In the genomic region with DNA sequence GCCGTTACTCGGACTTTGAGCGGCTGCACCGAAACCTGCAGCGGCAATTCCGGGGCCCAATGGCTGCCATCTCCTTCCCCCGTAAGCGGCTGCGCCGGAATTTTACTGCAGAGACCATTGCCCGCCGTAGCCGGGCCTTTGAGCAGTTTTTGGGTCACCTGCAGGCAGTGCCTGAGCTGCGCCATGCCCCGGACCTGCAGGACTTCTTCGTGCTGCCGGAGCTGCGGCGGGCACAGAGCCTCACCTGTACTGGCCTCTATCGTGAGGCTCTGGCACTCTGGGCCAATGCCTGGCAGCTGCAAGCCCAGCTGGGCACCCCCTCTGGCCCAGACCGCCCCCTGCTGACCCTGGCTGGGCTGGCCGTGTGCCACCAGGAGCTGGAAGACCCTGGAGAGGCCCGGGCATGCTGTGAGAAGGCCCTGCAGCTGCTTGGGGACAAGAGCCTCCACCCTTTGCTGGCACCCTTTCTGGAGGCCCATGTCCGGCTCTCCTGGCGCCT, we compare ENCODE assay signal across 16 cellular contexts. TPM values are rescaled to one million over a fixed set of nuclear protein-coding genes. Genes with fewer than 3 reads are reported as not detected.
DNase-seq lines count a peak whose midpoint lies in the region; ATAC-seq lines count a peak whose summit lies in the region.
"Had no signal": no experiment of that assay in that cellular context is flagged by ENCODE, and none has a peak within 500 bp of the region (broad histone marks: within the 10 kb centered on the region; RNA-seq: fewer than 3 reads in every experiment).

No MANE protein-coding gene starts in this region.

- H3K27me3 ChIP-seq in skeletal muscle tissue (ENCODE audit: control insufficient read depth in 3 of 3, insufficient read depth in 3 of 3, low read length in 3 of 3): no peaks in the 10 kb centered on the region
- H3K27me3 ChIP-seq: breast epithelium, heart right ventricle had no signal

- peaks cover 48 to 53% (median 49%) of the 10 kb centered on the region in 3 donors for H3K36me3 ChIP-seq in skeletal muscle tissue (ENCODE audit: control insufficient read depth in 3 of 3, insufficient read depth in 3 of 3, low read length in 3 of 3)

- no peak overlapping the region for H3K4me3 Mint-ChIP-seq in immature natural killer cell
- H3K4me3 Mint-ChIP-seq: activated naive CD8-positive, alpha-beta T cell had no signal

- no peak overlapping the region for H3K4me3 ChIP-seq in skeletal muscle tissue (ENCODE audit: low read length in 3 of 3)
- H3K4me3 ChIP-seq: breast epithelium, heart right ventricle had no signal

- no peak overlapping the region for H3K27ac Mint-ChIP-seq in immature natural killer cell
- H3K27ac Mint-ChIP-seq: activated naive CD8-positive, alpha-beta T cell had no signal

- H3K36me3 Mint-ChIP-seq in immature natural killer cell: peaks cover 3 to 20% (median 4%) of the 10 kb centered on the region in 3 donors
- H3K36me3 Mint-ChIP-seq: activated naive CD8-positive, alpha-beta T cell had no signal

- H3K27ac ChIP-seq in skeletal muscle tissue (ENCODE audit: low read depth, low read length): peak overlapping the region; percentile 58
- H3K27ac ChIP-seq: breast epithelium had no signal

- H3K4me1 ChIP-seq in skeletal muscle tissue (ENCODE audit: control insufficient read depth in 3 of 3, insufficient read depth in 3 of 3, low read length in 3 of 3): peaks cover 35 to 55% (median 44%) of the 10 kb centered on the region in 3 donors
- H3K4me1 ChIP-seq: breast epithelium had no signal

- peaks cover 12 to 14% of the 10 kb centered on the region in 2 donors for H3K4me1 Mint-ChIP-seq in immature natural killer cell

- no peaks in the 10 kb centered on the region for H3K27me3 Mint-ChIP-seq in immature natural killer cell (ENCODE audit: low read depth in 3 of 3)
- H3K27me3 Mint-ChIP-seq: activated naive CD8-positive, alpha-beta T cell had no signal

- H3K9ac ChIP-seq in skeletal muscle tissue (ENCODE audit: low read depth in 1 of 3, low read length in 3 of 3): peak overlapping the region in 1 of 3 donors; percentile 8

- ATAC-seq in esophagus mucosa (peak; percentile 8), GM18520 (IDR thresholded peaks at IDR 0.05; ENCODE audit: unreplicated experiment) (no peak)

- no peaks in the 10 kb centered on the region for H3K9me3 ChIP-seq in skeletal muscle tissue (ENCODE audit: control insufficient read depth in 3 of 3, low read length in 3 of 3)
- H3K9me3 ChIP-seq: breast epithelium, heart right ventricle had no signal

- no peaks in the 10 kb centered on the region for H3K9me3 Mint-ChIP-seq in immature natural killer cell

- DNase-seq in immature natural killer cell: no peak
- DNase-seq: activated CD4-positive, alpha-beta T cell treated with anti-CD3 and anti-CD28 coated beads, Interleukin-2, amount 50 U/mL, for 1 hour; activated T-cell treated with anti-CD3 and anti-CD28 coated beads, Interleukin-2, amount 50 U/mL, for 1 hour; GF-D8; Kasumi-1; NCI-H1105 treated with DMSO at 0.1 percent for 48 hours; NCI-H774; stimulated activated CD4-positive, alpha-beta T cell treated with anti-CD3 and anti-CD28 coated beads, Interleukin-4, amount 100 ng/mL, for 1 hour; stimulated activated CD8-positive, alpha-beta memory T cell treated with anti-CD3 and anti-CD28 coated beads, Interleukin-4, amount 100 ng/mL, for 48 hours had no signal

RNA-seq across cellular contexts. Expression of gene SNX21, which starts 7.2 kb away (rescaled TPM):
- total RNA-seq in esophagus mucosa: 7.1 TPM
- 26.6 TPM for total RNA-seq in skeletal muscle tissue
- polyA plus RNA-seq in immature natural killer cell: 1 to 10 TPM; 1.6 to 2.5 (median 2.2) TPM

RNA-seq across cellular contexts. Expression of gene TNNC2, which starts 13.6 kb away (rescaled TPM):
- total RNA-seq in esophagus mucosa (not detected), skeletal muscle tissue (2,844 TPM)
- under 1 TPM in 1 of 3 donors, not detected in 2; 0.77 TPM for polyA plus RNA-seq in immature natural killer cell
- total RNA-seq: kidney epithelial cell had no signal

RNA-seq across cellular contexts. Expression of gene ACOT8, which starts 16.4 kb away (rescaled TPM):
- total RNA-seq in esophagus mucosa: 14.0 TPM
- 27.1 TPM for total RNA-seq in skeletal muscle tissue
- polyA plus RNA-seq in immature natural killer cell: 10 to 100 TPM; 46.9 to 83.7 (median 50.2) TPM

RNA-seq across cellular contexts. Expression of gene ZSWIM3, which starts 16.7 kb away (rescaled TPM):
- total RNA-seq in esophagus mucosa (1.4 TPM), skeletal muscle tissue (7.8 TPM)
- polyA plus RNA-seq in immature natural killer cell: 1 to 10 TPM in 2 of 3 donors, not detected in 1; 1.2 to 3.1 TPM

RNA-seq across cellular contexts. Expression of gene UBE2C, which starts 28.3 kb away (rescaled TPM):
- 46.5 TPM for total RNA-seq in esophagus mucosa
- 10.4 TPM for total RNA-seq in skeletal muscle tissue
- 1 to 10 TPM in 2 of 3 donors, not detected in 1; 1.9 to 2.0 TPM for polyA plus RNA-seq in immature natural killer cell

Comparison
In these comparisons a context has a peak if more than half of its experiments do, and no peak if none do; other contexts are left out.
1. RNA of gene TNNC2, which starts 13.6 kb away (total RNA-seq): 2,844 TPM in skeletal muscle tissue (single experiment); not detected in esophagus mucosa (single experiment); every median in the first group is over 1,000 times any median in the second.